In genomic region chr3:33250712-33251111, GRCh38 we compare ENCODE assay signal across 17 cellular contexts. TPM values are rescaled to one million over a fixed set of nuclear protein-coding genes. Genes with fewer than 3 reads are reported as not detected.
DNase-seq lines count a peak whose midpoint lies in the region; ATAC-seq, FAIRE-seq and TF ChIP-seq lines count a peak whose summit lies in the region.
"Had no signal": no experiment of that assay in that cellular context is flagged by ENCODE, and none has a peak within 500 bp of the region (broad histone marks: within the 10 kb centered on the region; RNA-seq: fewer than 3 reads in every experiment).

No MANE protein-coding gene starts in this region.

- H3K79me2 ChIP-seq in astrocyte (ENCODE audit: insufficient read depth, low read length): no peaks in the 10 kb centered on the region

- no peaks in the 10 kb centered on the region for H3K4me1 ChIP-seq in astrocyte (ENCODE audit: insufficient read depth, low read length)
- H3K4me1 ChIP-seq: BE2C had no signal

- intact Hi-C loops in activated T-helper 1 cell treated with anti-CD3 and anti-CD28 coated beads, Interleukin-12 subunit alpha, Interleukin-12 subunit beta, Interleukin-2, Interleukin-4 antibody, amounts not matched to agents 30 ng/mL and 10 ng/mL and 1 ng/mL, durations not matched to agents 14 hours and 24 hours and 36 hours (cut with micrococcal nuclease): loop anchor here (5.0 kb wide), 1 partner anchor 303 kb away; no protein-coding TSS in a partner anchor

- no peak overlapping the region for H2AFZ ChIP-seq in astrocyte (ENCODE audit: low read depth, low read length)

- no peak overlapping the region for H3K4me3 Mint-ChIP-seq in astrocyte (ENCODE audit: unreplicated experiment)
- no peak overlapping the region for H3K4me3 Mint-ChIP-seq in activated T-helper 1 cell treated with anti-CD3 and anti-CD28 coated beads, Interleukin-12 subunit alpha, Interleukin-12 subunit beta, Interleukin-2, Interleukin-4 antibody, amounts not matched to agents 30 ng/mL and 10 ng/mL and 1 ng/mL, durations not matched to agents 14 hours and 24 hours and 36 hours
- H3K4me3 Mint-ChIP-seq: CD4-positive, alpha-beta memory T cell had no signal

- H3K9me3 ChIP-seq in astrocyte (ENCODE audit: insufficient read depth, low read depth, low read length): no peaks in the 10 kb centered on the region
- H3K9me3 ChIP-seq: BE2C had no signal

- TF ChIP-seq CTCF in astrocyte (IDR thresholded peaks at IDR 0.05; ENCODE audit: insufficient read depth, low read depth, low read length) (no peak), fibroblast of the aortic adventitia (IDR thresholded peaks at IDR 0.05; ENCODE audit: insufficient read depth, low read length) (no peak), retinal pigment epithelial cell (conservative IDR thresholded peaks at IDR 0.05; ENCODE audit: low read depth, low read length) (no peak)

- ATAC-seq in HG03159 (IDR thresholded peaks at IDR 0.05; ENCODE audit: unreplicated experiment): no peak

- H3K36me3 ChIP-seq in astrocyte (ENCODE audit: insufficient read depth, low read length): no peaks in the 10 kb centered on the region
- H3K36me3 ChIP-seq: BE2C had no signal

- FAIRE-seq in astrocyte (lab: Jason Lieb, UNC) (no peak), urothelium cell line (lab: Jason Lieb, UNC) (no peak)

- H3K9ac ChIP-seq in astrocyte (ENCODE audit: low read length): no peak overlapping the region

- H3K27ac ChIP-seq in astrocyte (ENCODE audit: low read depth, low read length): no peak overlapping the region

- H3K9me3 Mint-ChIP-seq in astrocyte (ENCODE audit: unreplicated experiment): no peaks in the 10 kb centered on the region
- no peaks in the 10 kb centered on the region for H3K9me3 Mint-ChIP-seq in activated T-helper 1 cell treated with anti-CD3 and anti-CD28 coated beads, Interleukin-12 subunit alpha, Interleukin-12 subunit beta, Interleukin-2, Interleukin-4 antibody, amounts not matched to agents 30 ng/mL and 10 ng/mL and 1 ng/mL, durations not matched to agents 14 hours and 24 hours and 36 hours

- peaks cover 9% of the 10 kb centered on the region for H3K4me1 Mint-ChIP-seq in astrocyte (ENCODE audit: low read depth, unreplicated experiment)
- no peaks in the 10 kb centered on the region for H3K4me1 Mint-ChIP-seq in activated T-helper 1 cell treated with anti-CD3 and anti-CD28 coated beads, Interleukin-12 subunit alpha, Interleukin-12 subunit beta, Interleukin-2, Interleukin-4 antibody, amounts not matched to agents 30 ng/mL and 10 ng/mL and 1 ng/mL, durations not matched to agents 14 hours and 24 hours and 36 hours (ENCODE audit: low read depth)
- H3K4me1 Mint-ChIP-seq: CD4-positive, alpha-beta memory T cell had no signal

- DNase-seq in HS-27A (ENCODE audit: low read depth): peak; percentile 11
- peak; percentile 58 for DNase-seq in astrocyte (ENCODE audit: low read depth)
- DNase-seq in fibroblast of the aortic adventitia (ENCODE audit: low read depth): peak; percentile 2
- DNase-seq in retinal pigment epithelial cell (ENCODE audit: low read depth): peak; percentile 1
- DNase-seq in urothelium cell line (ENCODE audit: low spot score): no peak
- no peak for DNase-seq in activated T-helper 1 cell treated with anti-CD3 and anti-CD28 coated beads, Interleukin-12 subunit alpha, Interleukin-12 subunit beta, Interleukin-2, Interleukin-4 antibody, amounts not matched to agents 30 ng/mL and 10 ng/mL and 1 ng/mL, durations not matched to agents 14 hours and 24 hours and 36 hours (ENCODE audit: low spot score)
- DNase-seq: ACHN; BE2C; CD4-positive, alpha-beta memory T cell; DMS79 treated with DMSO at 0.1 percent for 48 hours; MV-4-11; NCI-H1436; NCI-H2081; NCI-H524; SIG-M5 had no signal

- no peaks in the 10 kb centered on the region for H3K27me3 ChIP-seq in astrocyte (ENCODE audit: insufficient read depth, low read length)
- H3K27me3 ChIP-seq: BE2C had no signal

- no peaks in the 10 kb centered on the region for H4K20me1 ChIP-seq in astrocyte (ENCODE audit: insufficient read depth, low read length)

- H3K4me3 ChIP-seq in astrocyte (ENCODE audit: insufficient read depth, low read depth, low read length): no peak overlapping the region
- H3K4me3 ChIP-seq in fibroblast of the aortic adventitia (ENCODE audit: low read depth, low read length): no peak overlapping the region
- no peak overlapping the region for H3K4me3 ChIP-seq in retinal pigment epithelial cell (ENCODE audit: low read length)

- H3K36me3 Mint-ChIP-seq in astrocyte (ENCODE audit: low read depth, unreplicated experiment): no peaks in the 10 kb centered on the region
- no peaks in the 10 kb centered on the region for H3K36me3 Mint-ChIP-seq in activated T-helper 1 cell treated with anti-CD3 and anti-CD28 coated beads, Interleukin-12 subunit alpha, Interleukin-12 subunit beta, Interleukin-2, Interleukin-4 antibody, amounts not matched to agents 30 ng/mL and 10 ng/mL and 1 ng/mL, durations not matched to agents 14 hours and 24 hours and 36 hours (ENCODE audit: low read depth)
- H3K36me3 Mint-ChIP-seq: CD4-positive, alpha-beta memory T cell had no signal

- peak overlapping the region; percentile 77 for H3K27ac Mint-ChIP-seq in astrocyte (ENCODE audit: unreplicated experiment)
- no peak overlapping the region for H3K27ac Mint-ChIP-seq in activated T-helper 1 cell treated with anti-CD3 and anti-CD28 coated beads, Interleukin-12 subunit alpha, Interleukin-12 subunit beta, Interleukin-2, Interleukin-4 antibody, amounts not matched to agents 30 ng/mL and 10 ng/mL and 1 ng/mL, durations not matched to agents 14 hours and 24 hours and 36 hours
- H3K27ac Mint-ChIP-seq: CD4-positive, alpha-beta memory T cell had no signal

- no peak overlapping the region for H3K4me2 ChIP-seq in astrocyte (ENCODE audit: low read length)

- H3K27me3 Mint-ChIP-seq in astrocyte (ENCODE audit: low read depth, unreplicated experiment): no peaks in the 10 kb centered on the region
- H3K27me3 Mint-ChIP-seq in activated T-helper 1 cell treated with anti-CD3 and anti-CD28 coated beads, Interleukin-12 subunit alpha, Interleukin-12 subunit beta, Interleukin-2, Interleukin-4 antibody, amounts not matched to agents 30 ng/mL and 10 ng/mL and 1 ng/mL, durations not matched to agents 14 hours and 24 hours and 36 hours (ENCODE audit: insufficient read depth): peaks cover 7% of the 10 kb centered on the region

RNA-seq across cellular contexts. Expression of gene FBXL2, which starts 26.5 kb away (rescaled TPM):
- total RNA-seq in astrocyte (23.3 and 25.6 TPM in 2 replicates), fibroblast of the aortic adventitia (ENCODE audit: low replicate concordance) (5.1 and 9.7 TPM in 2 replicates)
- not detected in 2 replicates for total RNA-seq in activated T-helper 1 cell treated with anti-CD3 and anti-CD28 coated beads, Interleukin-12 subunit alpha, Interleukin-12 subunit beta, Interleukin-2, Interleukin-4 antibody, amounts not matched to agents 30 ng/mL and 10 ng/mL and 1 ng/mL, durations not matched to agents 14 hours and 24 hours and 36 hours
- total RNA-seq: CD4-positive, alpha-beta memory T cell had no signal

RNA-seq across cellular contexts. Expression of gene SUSD5, which starts 32.1 kb away (rescaled TPM):
- total RNA-seq in astrocyte (2.8 and 2.9 TPM in 2 replicates), fibroblast of the aortic adventitia (ENCODE audit: low replicate concordance) (1.8 and 2.9 TPM in 2 replicates)
- total RNA-seq in activated T-helper 1 cell treated with anti-CD3 and anti-CD28 coated beads, Interleukin-12 subunit alpha, Interleukin-12 subunit beta, Interleukin-2, Interleukin-4 antibody, amounts not matched to agents 30 ng/mL and 10 ng/mL and 1 ng/mL, durations not matched to agents 14 hours and 24 hours and 36 hours: not detected in 2 replicates
- total RNA-seq: CD4-positive, alpha-beta memory T cell; H4 had no signal

Comparison
In these comparisons a context has a peak if more than half of its experiments do, and no peak if none do; other contexts are left out.
1. DNase-seq: peak in HS-27A (single experiment), astrocyte (single experiment), fibroblast of the aortic adventitia (single experiment) and retinal pigment epithelial cell (single experiment); none in urothelium cell line (single experiment) and activated T-helper 1 cell treated with anti-CD3 and anti-CD28 coated beads, Interleukin-12 subunit alpha, Interleukin-12 subunit beta, Interleukin-2, Interleukin-4 antibody, amounts not matched to agents 30 ng/mL and 10 ng/mL and 1 ng/mL, durations not matched to agents 14 hours and 24 hours and 36 hours (single experiment).